Comparison of ENCODE assay signal across 14 cellular contexts in the genomic region with DNA sequence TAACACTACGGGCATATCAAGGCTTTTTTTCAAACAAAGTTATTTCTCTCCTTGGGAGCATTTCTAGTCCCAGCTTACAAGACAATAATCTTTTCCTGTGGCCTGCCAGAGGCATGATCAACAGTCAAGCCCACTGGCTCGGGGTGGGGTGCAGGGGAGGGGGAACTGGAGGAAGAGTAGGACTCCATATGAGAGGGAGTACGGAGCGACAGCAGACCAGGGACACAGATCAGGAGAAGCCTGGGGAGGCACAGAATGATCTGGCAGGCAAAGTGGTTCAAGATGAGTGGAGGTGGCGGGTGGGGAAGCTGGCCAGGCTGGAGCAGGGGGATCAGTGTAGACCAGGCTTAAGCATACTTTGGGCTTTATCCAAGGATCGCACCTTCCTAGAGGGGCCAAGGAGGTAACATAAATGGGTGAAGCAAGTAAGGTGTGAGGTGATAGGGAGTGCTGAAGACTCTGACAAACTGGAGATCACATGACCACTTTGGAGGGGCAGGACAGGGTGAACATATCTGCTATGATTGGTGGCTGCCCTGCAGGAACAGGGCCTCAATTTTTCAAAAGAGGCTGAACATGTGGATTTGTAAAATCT. TPM values are rescaled to one million over a fixed set of nuclear protein-coding genes. Genes with fewer than 3 reads are reported as not detected.
DNase-seq lines count a peak whose midpoint lies in the region; ATAC-seq, FAIRE-seq and TF ChIP-seq lines count a peak whose summit lies in the region.
"Had no signal": no experiment of that assay in that cellular context is flagged by ENCODE, and none has a peak within 500 bp of the region (broad histone marks: within the 10 kb centered on the region; RNA-seq: fewer than 3 reads in every experiment).

No MANE protein-coding gene starts in this region.

- TF ChIP-seq CTCF in K562 (IDR thresholded peaks at IDR 0.05 in 2 of 3, conservative IDR thresholded peaks at IDR 0.05 in 1 of 3; ENCODE audit: insufficient read depth in 2 of 3, low read depth in 1 of 3, low read length in 3 of 3) = no peak
- no peak for TF ChIP-seq CTCF in kidney (IDR thresholded peaks at IDR 0.05; ENCODE audit: borderline replicate concordance, extremely low read depth, insufficient read depth)
- TF ChIP-seq CTCF in spleen (IDR thresholded peaks at IDR 0.05 in 8 of 11, conservative IDR thresholded peaks at IDR 0.05 in 3 of 11) = no peak

- no peak overlapping the region for H2AFZ ChIP-seq in K562 (ENCODE audit: low read depth, low read length)

- TF ChIP-seq RAD21 in K562 (CRISPR knock-in tag; conservative IDR thresholded peaks at IDR 0.05 in 1 of 2, IDR thresholded peaks at IDR 0.05 in 1 of 2) = no peak

- H3K36me3 Mint-ChIP-seq in activated T-cell treated with anti-CD3 and anti-CD28 coated beads, Interleukin-2, amount 50 U/mL, for 24 hours (ENCODE audit: low read depth) = no peaks in the 10 kb centered on the region
- H3K36me3 Mint-ChIP-seq: CD4-positive, CD25-positive, alpha-beta regulatory T cell had no signal

- H3K4me3 Mint-ChIP-seq in activated T-cell treated with anti-CD3 and anti-CD28 coated beads, Interleukin-2, amount 50 U/mL, for 24 hours = no peak overlapping the region
- H3K4me3 Mint-ChIP-seq: CD4-positive, CD25-positive, alpha-beta regulatory T cell had no signal

- no peaks in the 10 kb centered on the region for H4K20me1 ChIP-seq in K562 (replicated peaks; ENCODE audit: control insufficient read depth, insufficient read depth, low read length)
- H4K20me1 ChIP-seq: BLaER1 treated with 17β-estradiol and CSF1 and Interleukin-3, amounts not matched to agents 10 nM and 100 nM had no signal

- no peaks in the 10 kb centered on the region for H3K4me1 ChIP-seq in K562 (replicated peaks in 1 of 2; ENCODE audit: control insufficient read depth in 2 of 2, insufficient read depth in 2 of 2, low read length in 2 of 2)
- peaks cover 0 to 10% of the 10 kb centered on the region in 2 donors for H3K4me1 ChIP-seq in kidney (ENCODE audit: control insufficient read depth in 1 of 2, insufficient read depth in 1 of 2, low read depth in 1 of 2, low read length in 2 of 2)
- no peaks in the 10 kb centered on the region for H3K4me1 ChIP-seq in spleen
- H3K4me1 ChIP-seq: BLaER1 treated with 17β-estradiol and CSF1 and Interleukin-3, amounts not matched to agents 10 nM and 100 nM had no signal

- no peaks in the 10 kb centered on the region for H3K4me1 Mint-ChIP-seq in activated T-cell treated with anti-CD3 and anti-CD28 coated beads, Interleukin-2, amount 50 U/mL, for 24 hours (ENCODE audit: low read depth)
- H3K4me1 Mint-ChIP-seq: CD4-positive, CD25-positive, alpha-beta regulatory T cell had no signal

- no peaks in the 10 kb centered on the region for H3K79me2 ChIP-seq in K562 (ENCODE audit: control insufficient read depth, insufficient read depth, low read length)

- FAIRE-seq in K562 (lab: Jason Lieb, UNC) (no peak), kidney (lab: Jason Lieb, UNC) (no peak)
- FAIRE-seq: GM19239 had no signal

- peaks cover 0 to 34% of the 10 kb centered on the region in 2 experiments; a peak in 4 of 5 replicates for H3K27me3 ChIP-seq in K562 (ENCODE audit: control insufficient read depth in 2 of 2, insufficient read depth in 2 of 2, low read length in 2 of 2)
- no peaks in the 10 kb centered on the region for H3K27me3 ChIP-seq in spleen (replicated peaks in 1 of 7)
- H3K27me3 ChIP-seq: BLaER1 treated with 17β-estradiol and CSF1 and Interleukin-3, amounts not matched to agents 10 nM and 100 nM had no signal

- TF ChIP-seq POLR2A in K562 (conservative IDR thresholded peaks at IDR 0.05) (no peak), spleen (IDR thresholded peaks at IDR 0.05) (no peak)

- intact Hi-C loops in K562 (cut with micrococcal nuclease) = no loop called here
- intact Hi-C loops in kidney (cut with DNase I) = no loop called here
- intact Hi-C loops in spleen (cut with DNase I; ENCODE audit: low total_unique reads) = no loop called here

- H3K4me3 ChIP-seq in K562 (no peak overlapping the region), kidney (ENCODE audit: low read length in 2 of 2) (no peak overlapping the region), spleen (no peak overlapping the region)
- H3K4me3 ChIP-seq: BLaER1 treated with 17β-estradiol and CSF1 and Interleukin-3, amounts not matched to agents 10 nM and 100 nM had no signal

- POLR2A ChIA-PET in K562 (lab: Yijun Ruan, JAX) = no interaction called here

- H3K27me3 Mint-ChIP-seq in activated T-cell treated with anti-CD3 and anti-CD28 coated beads, Interleukin-2, amount 50 U/mL, for 24 hours = no peaks in the 10 kb centered on the region
- H3K27me3 Mint-ChIP-seq: CD4-positive, CD25-positive, alpha-beta regulatory T cell had no signal

- H3K36me3 ChIP-seq in K562 (ENCODE audit: control insufficient read depth, insufficient read depth, low read length) (no peaks in the 10 kb centered on the region), kidney (ENCODE audit: control insufficient read depth in 1 of 2, insufficient read depth in 2 of 2, low read length in 2 of 2) (no peaks in the 10 kb centered on the region), spleen (no peaks in the 10 kb centered on the region)
- H3K36me3 ChIP-seq: BLaER1 treated with 17β-estradiol and CSF1 and Interleukin-3, amounts not matched to agents 10 nM and 100 nM had no signal

- H3K27ac Mint-ChIP-seq in activated T-cell treated with anti-CD3 and anti-CD28 coated beads, Interleukin-2, amount 50 U/mL, for 24 hours = no peak overlapping the region
- H3K27ac Mint-ChIP-seq: CD4-positive, CD25-positive, alpha-beta regulatory T cell had no signal

- WGBS in K562 (ENCODE audit: insufficient coverage, low coverage, missing lambda C conversion rate) = 0% methylated on average over 3 of the region's 6 CpGs
- WGBS in spleen, 5 donors = 74 to 82% (median 75%) methylated on average over 6 of the region's 6 CpGs

- H3K9me1 ChIP-seq in K562 (ENCODE audit: control insufficient read depth, insufficient read depth, low read length) = no peaks in the 10 kb centered on the region

- ATAC-seq in K562 = no peak
- no peak for ATAC-seq in HG03342 (IDR thresholded peaks at IDR 0.05; ENCODE audit: unreplicated experiment)
- ATAC-seq in GM19452 (IDR thresholded peaks at IDR 0.05; ENCODE audit: unreplicated experiment) = no peak

- H3K27ac ChIP-seq in K562 (ENCODE audit: extremely low read depth, low read depth, low read length) (no peak overlapping the region), kidney (ENCODE audit: low read depth in 2 of 2, low read length in 2 of 2) (no peak overlapping the region), spleen (no peak overlapping the region)
- H3K27ac ChIP-seq: BLaER1 treated with 17β-estradiol and CSF1 and Interleukin-3, amounts not matched to agents 10 nM and 100 nM had no signal

- in situ Hi-C loops in K562 (cut with MboI) = no loop called here

- no peaks in the 10 kb centered on the region for H3K9me3 Mint-ChIP-seq in activated T-cell treated with anti-CD3 and anti-CD28 coated beads, Interleukin-2, amount 50 U/mL, for 24 hours

- no peaks in the 10 kb centered on the region for H3K9me3 ChIP-seq in K562 (replicated peaks; ENCODE audit: control insufficient read depth, insufficient read depth, low read depth, low read length)
- H3K9me3 ChIP-seq in kidney (ENCODE audit: control insufficient read depth in 1 of 2, low read length in 2 of 2) = no peaks in the 10 kb centered on the region
- H3K9me3 ChIP-seq in spleen = no peaks in the 10 kb centered on the region

- peak; percentile 18 for DNase-seq in activated T-cell treated with anti-CD3 and anti-CD28 coated beads, Interleukin-2, amount 50 U/mL, for 24 hours
- DNase-seq in activated T-cell treated with anti-CD3 and anti-CD28 coated beads for 4 hours (no peak), K562 (ENCODE audit: extremely low read depth in 1 of 4, low spot score in 3 of 4) (no peak), kidney (peak; percentile 39), spleen (peak; percentile 54)
- DNase-seq in activated CD8-positive, alpha-beta memory T cell treated with anti-CD3 and anti-CD28 coated beads for 24 hours = no peak
- DNase-seq: ACHN; CD4-positive, CD25-positive, alpha-beta regulatory T cell; DMS53; GF-D8 had no signal

- no peak overlapping the region for H3K4me2 ChIP-seq in K562 (ENCODE audit: insufficient read depth, low read length)
- H3K4me2 ChIP-seq: BLaER1 treated with 17β-estradiol and CSF1 and Interleukin-3, amounts not matched to agents 10 nM and 100 nM had no signal

- CTCF ChIA-PET in K562 (lab: Yijun Ruan, JAX; ENCODE audit: low intra/inter-chr PET ratio) = no interaction called here

- H3K9ac ChIP-seq in K562 (ENCODE audit: insufficient read depth in 1 of 2, low read depth in 2 of 2, low read length in 2 of 2) (no peak overlapping the region), kidney (ENCODE audit: low read length in 2 of 2) (no peak overlapping the region)
- H3K9ac ChIP-seq: BLaER1 treated with 17β-estradiol and CSF1 and Interleukin-3, amounts not matched to agents 10 nM and 100 nM had no signal

- no TSS peak for BruUV-seq in K562 (replicated peaks; lab: Mats Ljungman, UMichigan)

- TF ChIP-seq EP300 in K562 (IDR thresholded peaks at IDR 0.05; ENCODE audit: low read length) = no peak

RNA-seq across cellular contexts. Expression of a gene that starts 37.4 kb away (rescaled TPM):
- total RNA-seq in K562 (2011; cell fraction: chromatin; rRNA removed; ENCODE audit: low replicate concordance) = 2.5 and 7.4 TPM in 2 replicates
- total RNA-seq in K562 (2011; cell fraction: nucleolus; rRNA removed) = 6.7 and 7.2 TPM in 2 replicates
- total RNA-seq in K562 (2011; cell fraction: nucleoplasm; rRNA removed) = 2.3 and 4.8 TPM in 2 replicates
- total RNA-seq in K562 (2014; rRNA removed) (3.5 and 3.7 TPM in 2 replicates), K562 (2014; rRNA removed; fragmentation: Illumina TruSeq; extraction: Trizol) (0.91 and 1.1 TPM in 2 replicates), K562 (2015; rRNA removed; fragmentation: Illumina TruSeq; extraction: Trizol) (0.83 and 0.91 TPM in 2 replicates), K562 (2021) (3.7 and 4.8 TPM in 2 replicates), kidney (22.9 TPM), spleen (1 to 10 TPM in 6 of 7 donors, under 1 TPM in 1; 0.57 to 9.5 (median 4.8) TPM)
- polyA plus RNA-seq in K562 (2011; rRNA removed) (1.7 and 1.9 TPM in 2 replicates), K562 (2014; fragmentation: Illumina TruSeq; extraction: Trizol) (1.2 and 1.8 TPM in 2 replicates), K562 (2014; fragmentation: Nextera tagmentation; extraction: Ambion mirVana) (under 1 TPM; 0.08 to 0.13 TPM), K562 (2014; rRNA removed) (2.8 and 3.2 TPM in 2 replicates), kidney (ENCODE audit: insufficient read depth, low read depth, low replicate concordance) (30.0 TPM), spleen (1 to 10 TPM in 2 of 3 donors, under 1 TPM in 1; 0.63 to 3.1 (median 2.4) TPM)
- polyA plus RNA-seq in K562 (2011; cell fraction: cytosol; rRNA removed) = 1.5 and 4.3 TPM in 2 replicates
- polyA plus RNA-seq in K562 (2011; cell fraction: nucleus; rRNA removed) = 2.5 and 4.1 TPM in 2 replicates
- 1.1 TPM in 2 replicates for polyA plus RNA-seq in K562 (2012)
- polyA minus RNA-seq in K562 (2011; rRNA and poly(A)+ RNA removed) = 0.63 and 0.67 TPM in 2 replicates
- 0.46 and 0.76 TPM in 2 replicates for polyA minus RNA-seq in K562 (2011; cell fraction: cytosol; rRNA and poly(A)+ RNA removed)
- 5.0 TPM in 2 replicates for polyA minus RNA-seq in K562 (2011; cell fraction: nucleus; rRNA and poly(A)+ RNA removed)
- total RNA-seq: CD4-positive, CD25-positive, alpha-beta regulatory T cell had no signal
- polyA plus RNA-seq: CD4-positive, CD25-positive, alpha-beta regulatory T cell had no signal

Comparison
In these comparisons a context has a peak if more than half of its experiments do, and no peak if none do; other contexts are left out.
1. DNase-seq: peak in activated T-cell treated with anti-CD3 and anti-CD28 coated beads, Interleukin-2, amount 50 U/mL, for 24 hours (single experiment), kidney (single experiment) and spleen (single experiment); none in activated T-cell treated with anti-CD3 and anti-CD28 coated beads for 4 hours (single experiment), K562 (0 of 4) and activated CD8-positive, alpha-beta memory T cell treated with anti-CD3 and anti-CD28 coated beads for 24 hours (single experiment).